Comparison of ENCODE assay signal across 1 cellular context in genomic region chr18:13217466-13217961, GRCh38.
TF ChIP-seq lines count a peak whose summit lies in the region.

No MANE protein-coding gene starts in this region.

TF ChIP-seq in H1, 55 proteins besides CTCF, POLR2A, EP300 and RAD21 (continued from another document):
- TF ChIP-seq HDAC2 (IDR thresholded peaks at IDR 0.05; ENCODE audit: borderline replicate concordance in 1 of 2, low read depth in 2 of 2, low read length in 2 of 2) = no peak
- no peak for TF ChIP-seq RBBP5 (IDR thresholded peaks at IDR 0.05; ENCODE audit: borderline replicate concordance, low read depth, low read length)
- no peak for TF ChIP-seq ATF2 (IDR thresholded peaks at IDR 0.05; ENCODE audit: low read length)
- peak; percentile 11 for TF ChIP-seq EZH2 (IDR thresholded peaks at IDR 0.05; ENCODE audit: low read depth, low read length, severe bottlenecking)
- TF ChIP-seq SUZ12 (IDR thresholded peaks at IDR 0.05; ENCODE audit: low read length) = no peak
